In genomic region chr20:560680-561079, GRCh38 we compare ENCODE assay signal across 18 cellular contexts. TPM values are rescaled to one million over a fixed set of nuclear protein-coding genes. Genes with fewer than 3 reads are reported as not detected.
DNase-seq lines count a peak whose midpoint lies in the region; ATAC-seq and TF ChIP-seq lines count a peak whose summit lies in the region.
"Had no signal": no experiment of that assay in that cellular context is flagged by ENCODE, and none has a peak within 500 bp of the region (broad histone marks: within the 10 kb centered on the region; RNA-seq: fewer than 3 reads in every experiment).

No MANE protein-coding gene starts in this region.

- no peaks in the 10 kb centered on the region for H3K27me3 ChIP-seq in WERI-Rb-1 (ENCODE audit: insufficient read depth, low read depth, severe bottlenecking)
- no peaks in the 10 kb centered on the region for H3K27me3 ChIP-seq in hepatocyte
- H3K27me3 ChIP-seq: Peyer's patch had no signal

- no peaks in the 10 kb centered on the region for H3K36me3 ChIP-seq in WERI-Rb-1
- no peaks in the 10 kb centered on the region for H3K36me3 ChIP-seq in hepatocyte (replicated peaks; ENCODE audit: insufficient read depth, low read depth)
- H3K36me3 ChIP-seq: Peyer's patch had no signal

- H3K27ac ChIP-seq in WERI-Rb-1 (no peak overlapping the region), hepatocyte (no peak overlapping the region), coronary artery (no peak overlapping the region)
- H3K27ac ChIP-seq: Peyer's patch had no signal

- H3K36me3 Mint-ChIP-seq in HFFc6 (ENCODE audit: low read depth) (no peaks in the 10 kb centered on the region), mesothelial cell of epicardium (no peaks in the 10 kb centered on the region), CD14-positive monocyte (no peaks in the 10 kb centered on the region)

- no peaks in the 10 kb centered on the region for H3K4me1 Mint-ChIP-seq in HFFc6 (ENCODE audit: low read depth)
- H3K4me1 Mint-ChIP-seq in mesothelial cell of epicardium: peaks cover 4% of the 10 kb centered on the region
- no peaks in the 10 kb centered on the region for H3K4me1 Mint-ChIP-seq in CD14-positive monocyte

- POLR2A ChIA-PET in GM10248 (lab: Yijun Ruan, JAX): no interaction called here

- DNase-seq in GM10248 (ENCODE audit: extremely low spot score) (no peak), HFFc6 (no peak), WERI-Rb-1 (no peak), hepatocyte (ENCODE audit: low spot score) (no peak), mesothelial cell of epicardium (ENCODE audit: low spot score in 2 of 2, unreplicated experiment in 2 of 2) (no peak), coronary artery (ENCODE audit: low spot score) (no peak), CD14-positive monocyte (ENCODE audit: low spot score) (no peak)
- DNase-seq: AML-193; Calu3; CD4-positive, alpha-beta T cell; GOT3; IMR-90; NCI-H146; NCI-H226; NCI-H526 treated with DMSO at 0.1 percent for 48 hours; SHP77 had no signal

- H3K4me3 Mint-ChIP-seq in HFFc6: no peak overlapping the region
- no peak overlapping the region for H3K4me3 Mint-ChIP-seq in mesothelial cell of epicardium
- H3K4me3 Mint-ChIP-seq in CD14-positive monocyte: no peak overlapping the region
- H3K4me3 Mint-ChIP-seq: CD4-positive, alpha-beta T cell had no signal

- 55% methylated on average over 2 of the region's 2 CpGs for WGBS in hepatocyte (ENCODE audit: low lambda C conversion rate, missing lambda C conversion rate)

- no peak for ATAC-seq in HG03457 (IDR thresholded peaks at IDR 0.05; ENCODE audit: unreplicated experiment)

- H3K4me3 ChIP-seq in WERI-Rb-1 (ENCODE audit: low read depth, low read length) (no peak overlapping the region), hepatocyte (no peak overlapping the region), coronary artery (no peak overlapping the region)
- H3K4me3 ChIP-seq: Peyer's patch had no signal

- TF ChIP-seq CTCF in GM10248 (IDR thresholded peaks at IDR 0.05; ENCODE audit: control extremely low read depth, extremely low read depth, low read depth, missing control alignments) (peak; percentile 20), HFFc6 (IDR thresholded peaks at IDR 0.05) (peak; percentile 17; the same call in 1 of the 2 replicates), WERI-Rb-1 (IDR thresholded peaks at IDR 0.05; ENCODE audit: low read depth, low read length) (peak; percentile 41; the same call in 1 of the 2 replicates), hepatocyte (IDR thresholded peaks at IDR 0.05; ENCODE audit: poor library complexity) (peak; percentile 6), mesothelial cell of epicardium (IDR thresholded peaks at IDR 0.05; ENCODE audit: unreplicated experiment) (no peak), coronary artery (IDR thresholded peaks at IDR 0.05) (no peak), CD14-positive monocyte (IDR thresholded peaks at IDR 0.05) (no peak)

- H3K9me2 ChIP-seq in hepatocyte (replicated peaks; ENCODE audit: insufficient read depth): no peaks in the 10 kb centered on the region

- H3K27ac Mint-ChIP-seq in HFFc6 (no peak overlapping the region), mesothelial cell of epicardium (no peak overlapping the region), CD14-positive monocyte (no peak overlapping the region)
- H3K27ac Mint-ChIP-seq: CD4-positive, alpha-beta T cell had no signal

- no peaks in the 10 kb centered on the region for H3K9me3 Mint-ChIP-seq in HFFc6
- H3K9me3 Mint-ChIP-seq in mesothelial cell of epicardium: no peaks in the 10 kb centered on the region
- no peaks in the 10 kb centered on the region for H3K9me3 Mint-ChIP-seq in CD14-positive monocyte
- H3K9me3 Mint-ChIP-seq: CD4-positive, alpha-beta T cell had no signal

- intact Hi-C loops in CD14-positive monocyte (cut with micrococcal nuclease): loop anchor here (5.0 kb wide), 3 partner anchors 82 to 177 kb away; no protein-coding TSS in a partner anchor

- H3K27me3 Mint-ChIP-seq in HFFc6 (ENCODE audit: insufficient read depth) (peaks cover 31% of the 10 kb centered on the region), mesothelial cell of epicardium (ENCODE audit: low read depth) (peaks cover 27% of the 10 kb centered on the region), CD14-positive monocyte (ENCODE audit: low read depth in 3 of 3) (peaks cover 6 to 21% (median 8%) of the 10 kb centered on the region in 3 donors)

- H3K79me2 ChIP-seq in hepatocyte: no peaks in the 10 kb centered on the region

- H3K4me2 ChIP-seq in hepatocyte: no peak overlapping the region

- H4K20me1 ChIP-seq in hepatocyte (ENCODE audit: insufficient read depth, poor library complexity, severe bottlenecking): no peaks in the 10 kb centered on the region

- no peaks in the 10 kb centered on the region for H3K4me1 ChIP-seq in hepatocyte (ENCODE audit: insufficient read depth)

- CTCF ChIA-PET in GM10248 (lab: Yijun Ruan, JAX): interaction anchor here (0.7 to 7.7 kb wide), 19 partner anchors 11 to 215 kb away, joined by 3 to 138 read pairs (median 5); partner anchors contain the start of gene CSNK2A1

- no peak overlapping the region for H2AFZ ChIP-seq in hepatocyte

- H3K9me3 ChIP-seq in WERI-Rb-1 (ENCODE audit: severe bottlenecking) (no peaks in the 10 kb centered on the region), hepatocyte (ENCODE audit: low read depth) (no peaks in the 10 kb centered on the region)
- H3K9me3 ChIP-seq: Peyer's patch had no signal

RNA-seq across cellular contexts. Expression of gene CSNK2A1, which starts 17.1 kb away (rescaled TPM):
- 100 to 1,000 TPM; 124 to 150 (median 135) TPM for total RNA-seq in HFFc6 (2021; fragmentation: NEBNext Ultra II Directional; extraction: Animal tissue kit (Norgen Biotek cat#: 25700))
- total RNA-seq in hepatocyte (157 and 173 TPM in 2 replicates), mesothelial cell of epicardium (160 to 172 TPM (median 164 TPM) in 3 replicates)
- polyA plus RNA-seq in hepatocyte (63.9 and 65.6 TPM in 2 replicates), CD14-positive monocyte (10 to 100 TPM; 31.7 to 55.5 TPM)

RNA-seq across cellular contexts. Expression of gene TCF15, which starts 49.4 kb away (rescaled TPM):
- not detected for total RNA-seq in HFFc6 (2021; fragmentation: NEBNext Ultra II Directional; extraction: Animal tissue kit (Norgen Biotek cat#: 25700))
- total RNA-seq in hepatocyte: not detected in 2 replicates
- polyA plus RNA-seq in hepatocyte: not detected in 2 replicates
- 0.74 to 0.90 TPM (median 0.75 TPM) in 3 replicates for total RNA-seq in mesothelial cell of epicardium
- polyA plus RNA-seq in CD14-positive monocyte: not detected
- total RNA-seq: Calu3; CD4-positive, alpha-beta T cell; IMR-90; Peyer's patch had no signal
- polyA plus RNA-seq: IMR-90 had no signal

Comparison
In these comparisons a context has a peak if more than half of its experiments do, and no peak if none do; other contexts are left out.
1. CTCF ChIP-seq: peak in GM10248 (single experiment), HFFc6 (single experiment), WERI-Rb-1 (single experiment) and hepatocyte (single experiment); none in mesothelial cell of epicardium (single experiment), coronary artery (single experiment) and CD14-positive monocyte (single experiment).